Comparison of ENCODE assay signal across 10 cellular contexts in genomic region chr19:15557223-15557622, GRCh38. TPM values are rescaled to one million over a fixed set of nuclear protein-coding genes. Genes with fewer than 3 reads are reported as not detected.
"Had no signal": no experiment of that assay in that cellular context is flagged by ENCODE, and none has a peak within 500 bp of the region (broad histone marks: within the 10 kb centered on the region; RNA-seq: fewer than 3 reads in every experiment).

No MANE protein-coding gene starts in this region.

- ATAC-seq: K562 had no signal

- H3K9me3 Mint-ChIP-seq: HFFc6 had no signal

- H3K4me2 ChIP-seq: GM23338 had no signal

- H3K4me3 ChIP-seq: GM23338, K562 had no signal

- H3K4me3 Mint-ChIP-seq: GM23338 had no signal

- H3K27ac Mint-ChIP-seq: GM23338, HFFc6 had no signal

- DNase-seq: H9, HCEC 1CT, HFFc6, IMR-90, KG1 had no signal

- H3K27ac ChIP-seq: HL-60 had no signal

RNA-seq across cellular contexts. Expression of gene CYP4F22, which starts 48.9 kb away (rescaled TPM):
- total RNA-seq: H1, H9, HFFc6, HT1080, IMR-90, K562 had no signal
- polyA plus RNA-seq: H1, IMR-90, K562 had no signal

RNA-seq across cellular contexts. Expression of gene CYP4F8, which starts 57.8 kb away (rescaled TPM):
- total RNA-seq: GM23338, H1, H9, HFFc6, HT1080, IMR-90, K562 had no signal
- polyA plus RNA-seq: GM23338, H1, IMR-90, K562 had no signal
